8 cellular contexts compared by ENCODE assay signal in the genomic region with DNA sequence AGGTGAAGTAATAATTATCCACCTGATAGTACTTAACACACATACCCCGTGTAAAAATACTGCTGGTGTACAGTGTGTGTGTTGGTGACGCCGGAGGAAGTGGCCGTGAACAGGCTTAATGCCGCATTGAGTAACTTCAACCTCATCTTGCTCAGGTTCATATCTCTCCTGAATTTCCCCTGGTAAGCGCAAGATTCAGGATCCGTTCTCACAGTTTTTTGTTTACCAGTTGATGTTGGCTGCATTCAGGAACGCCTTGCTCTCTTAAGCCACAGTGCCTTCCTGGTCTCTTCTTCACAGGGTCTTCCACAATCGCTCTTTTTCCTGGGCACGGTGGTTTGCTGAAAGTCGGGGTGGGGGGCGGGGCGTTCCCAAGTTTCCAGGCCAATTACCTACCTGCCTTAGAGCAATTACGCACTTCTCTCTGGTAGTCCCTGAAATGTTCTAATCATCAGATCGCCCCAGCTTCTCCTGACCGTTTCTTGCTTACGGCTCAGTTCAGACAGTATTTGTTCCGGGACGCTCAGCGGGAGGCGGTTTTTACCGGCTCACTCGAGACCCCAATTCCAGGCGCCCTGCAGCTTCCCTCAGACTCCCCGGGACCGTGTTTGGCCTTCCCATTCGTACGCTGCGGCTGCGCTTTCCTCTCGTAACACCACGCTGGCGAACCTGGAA. TPM values are rescaled to one million over a fixed set of nuclear protein-coding genes. Genes with fewer than 3 reads are reported as not detected.
DNase-seq lines count a peak whose midpoint lies in the region; ATAC-seq, FAIRE-seq and TF ChIP-seq lines count a peak whose summit lies in the region.

No MANE protein-coding gene starts in this region.

- H3K9me3 Mint-ChIP-seq in stimulated activated naive B cell treated with anti-CD40 and anti-IgM and Interleukin-4, amounts not matched to agents 10 μg/mL and 1 μg/mL and 100 μg/mL, for 72 hours: peaks cover 0 to 2% of the 10 kb centered on the region in 2 donors

- peak overlapping the region; percentile 83 for H3K9ac ChIP-seq in OCI-LY1 (ENCODE audit: low read length)

- no peaks in the 10 kb centered on the region for H3K9me2 ChIP-seq in OCI-LY1 (ENCODE audit: low read depth, low read length)

- no peaks in the 10 kb centered on the region for H3K27me3 Mint-ChIP-seq in stimulated activated naive B cell treated with anti-CD40 and anti-IgM and Interleukin-4, amounts not matched to agents 10 μg/mL and 1 μg/mL and 100 μg/mL, for 72 hours

- H4K20me1 ChIP-seq in OCI-LY1 (ENCODE audit: insufficient read depth, low read length): no peaks in the 10 kb centered on the region

- peak; percentile 24 for DNase-seq in A673 (ENCODE audit: low spot score)
- DNase-seq in GM18507 (ENCODE audit: extremely low spot score, insufficient read length, low read depth): no peak
- DNase-seq in astrocyte of the cerebellum (ENCODE audit: low read depth): no peak
- no peak for DNase-seq in kidney epithelial cell (ENCODE audit: low read depth)
- no peak for DNase-seq in stimulated activated naive B cell treated with anti-CD40 and anti-IgM and Interleukin-4, amounts not matched to agents 10 μg/mL and 1 μg/mL and 100 μg/mL, for 72 hours
- no peak for DNase-seq in cortex of kidney (lab: John Stamatoyannopoulos, UW)

- peaks cover 13 to 20% of the 10 kb centered on the region in 2 donors for H3K36me3 Mint-ChIP-seq in stimulated activated naive B cell treated with anti-CD40 and anti-IgM and Interleukin-4, amounts not matched to agents 10 μg/mL and 1 μg/mL and 100 μg/mL, for 72 hours

- H3K4me1 Mint-ChIP-seq in stimulated activated naive B cell treated with anti-CD40 and anti-IgM and Interleukin-4, amounts not matched to agents 10 μg/mL and 1 μg/mL and 100 μg/mL, for 72 hours: peaks cover 18 to 47% of the 10 kb centered on the region in 2 donors

- BruUV-seq in A673 (replicated peaks; lab: Mats Ljungman, UMichigan): TSS peak; percentile 72

- H3K9me3 ChIP-seq in A673 (ENCODE audit: low read depth, low read length, poor library complexity, severe bottlenecking) (peaks cover 8% of the 10 kb centered on the region), OCI-LY1 (ENCODE audit: low read length) (peaks cover 19% of the 10 kb centered on the region)

- peak; percentile 12 for ATAC-seq in HG03175 (IDR thresholded peaks at IDR 0.05; ENCODE audit: unreplicated experiment)
- ATAC-seq in stimulated activated naive B cell treated with anti-CD40 and anti-IgM and Interleukin-4, amounts not matched to agents 10 μg/mL and 1 μg/mL and 100 μg/mL, for 72 hours (replicated peaks): peak; percentile 14

- no peaks in the 10 kb centered on the region for H3K36me3 ChIP-seq in A673 (ENCODE audit: insufficient read depth, low read length, poor library complexity, severe bottlenecking)
- H3K36me3 ChIP-seq in OCI-LY1 (ENCODE audit: insufficient read depth, low read length): peaks cover 16% of the 10 kb centered on the region
- no peaks in the 10 kb centered on the region for H3K36me3 ChIP-seq in kidney epithelial cell (ENCODE audit: control insufficient read depth, insufficient read depth, low read length)

- H2AFZ ChIP-seq in OCI-LY1 (ENCODE audit: low read length): peak overlapping the region; percentile 59

- H3K4me3 ChIP-seq in A673 (ENCODE audit: low read depth, low read length, poor library complexity, severe bottlenecking): peak overlapping the region; percentile 83
- H3K4me3 ChIP-seq in OCI-LY1 (ENCODE audit: low read depth, low read length, poor library complexity, severe bottlenecking): peak overlapping the region; percentile 75
- H3K4me3 ChIP-seq in astrocyte of the cerebellum (ENCODE audit: low read depth, low read length): peak overlapping the region; percentile 66
- peak overlapping the region; percentile 81 for H3K4me3 ChIP-seq in kidney epithelial cell (ENCODE audit: low read depth, low read length)

- peaks cover 7% of the 10 kb centered on the region for H3K4me1 ChIP-seq in A673 (ENCODE audit: insufficient read depth, low read length, poor library complexity, severe bottlenecking)
- peaks cover 40% of the 10 kb centered on the region for H3K4me1 ChIP-seq in OCI-LY1 (ENCODE audit: insufficient read depth, low read length, severe bottlenecking)

- peak overlapping the region; percentile 88 to 98 for H3K4me3 Mint-ChIP-seq in stimulated activated naive B cell treated with anti-CD40 and anti-IgM and Interleukin-4, amounts not matched to agents 10 μg/mL and 1 μg/mL and 100 μg/mL, for 72 hours

- peak overlapping the region; percentile 79 for H3K4me2 ChIP-seq in OCI-LY1 (ENCODE audit: low read length)

- TF ChIP-seq CTCF in A673 (conservative IDR thresholded peaks at IDR 0.05; ENCODE audit: low read depth, low read length) (no peak), OCI-LY1 (IDR thresholded peaks at IDR 0.05; ENCODE audit: low read length) (no peak), astrocyte of the cerebellum (IDR thresholded peaks at IDR 0.05; ENCODE audit: low read depth, low read length, missing control alignments) (no peak), kidney epithelial cell (IDR thresholded peaks at IDR 0.05; ENCODE audit: insufficient read depth, low read length, poor library complexity, severe bottlenecking) (no peak)

- POLR2A ChIA-PET in A673 (lab: Charles Lee; ENCODE audit: low non-redundant PET): interaction anchor here (0.6 kb wide), 1 partner anchor 9 kb away, joined by 3 read pairs; no protein-coding TSS in a partner anchor

- H3K27me3 ChIP-seq in A673 (replicated peaks; ENCODE audit: insufficient read depth, low read depth, low read length, poor library complexity) (no peaks in the 10 kb centered on the region), OCI-LY1 (ENCODE audit: insufficient read depth, low read length) (no peaks in the 10 kb centered on the region), kidney epithelial cell (ENCODE audit: control insufficient read depth, insufficient read depth, low read length) (no peaks in the 10 kb centered on the region)

- intact Hi-C loops in A673 (cut with micrococcal nuclease; ENCODE audit: unreplicated experiment): no loop called here

- peak; percentile 84 for FAIRE-seq in GM18507 (lab: Jason Lieb, UNC)

- in situ Hi-C loops in astrocyte of the cerebellum (cut with HindIII; ENCODE audit: low sequenced_read_pairs): loop anchor here (5.0 kb wide), 2 partner anchors 94 to 156 kb away; no protein-coding TSS in a partner anchor

- H3K27ac Mint-ChIP-seq in stimulated activated naive B cell treated with anti-CD40 and anti-IgM and Interleukin-4, amounts not matched to agents 10 μg/mL and 1 μg/mL and 100 μg/mL, for 72 hours: peak overlapping the region; percentile 98

- peaks cover 39% of the 10 kb centered on the region for H3K79me2 ChIP-seq in OCI-LY1 (ENCODE audit: insufficient read depth, low read length)

- CTCF ChIA-PET in A673 (lab: Charles Lee): interaction anchor here (0.6 to 0.9 kb wide), 4 partner anchors 15 to 742 kb away, joined by 3 to 8 read pairs (median 5); no protein-coding TSS in a partner anchor

- H3F3A ChIP-seq in OCI-LY1 (ENCODE audit: insufficient read depth, low read length): no peaks in the 10 kb centered on the region

- H3K27ac ChIP-seq in A673 (ENCODE audit: low read depth, low read length, poor library complexity, severe bottlenecking): peak overlapping the region; percentile 74
- H3K27ac ChIP-seq in OCI-LY1 (ENCODE audit: low read depth, low read length, poor library complexity, severe bottlenecking): peak overlapping the region; percentile 58

RNA-seq across cellular contexts. Expression of gene DNAJC3, which starts 0.7 kb away (rescaled TPM):
- total RNA-seq in A673 (2021) (21.4 and 21.5 TPM in 2 replicates), kidney epithelial cell (45.5 and 49.7 TPM in 2 replicates)

RNA-seq across cellular contexts. Expression of gene DZIP1, which starts 31.7 kb away (rescaled TPM):
- 6.1 and 8.6 TPM in 2 replicates for total RNA-seq in A673 (2021)
- 25.3 and 29.0 TPM in 2 replicates for total RNA-seq in kidney epithelial cell
